ENCODE assay signal across 2 cellular contexts in genomic region chr11:18397921-18398320, GRCh38.
TF ChIP-seq lines count a peak whose summit lies in the region.

No MANE protein-coding gene starts in this region.

TF ChIP-seq in HepG2, 621 proteins besides CTCF, POLR2A, EP300 and RAD21:
- TF ChIP-seq ADNP (CRISPR knock-in tag; IDR thresholded peaks at IDR 0.05) (no peak), RBFOX2 (IDR thresholded peaks at IDR 0.05; ENCODE audit: low read depth, low read length) (peak; percentile 74)
TF ChIP-seq in HepG2: peak in this region for 1.

TF ChIP-seq in GM12891, 5 proteins besides CTCF, POLR2A, EP300 and RAD21:
- no peak for TF ChIP-seq TAF1 (IDR thresholded peaks at IDR 0.05; ENCODE audit: low read depth, low read length)
